ENCODE assay signal across 26 cellular contexts in the genomic region with DNA sequence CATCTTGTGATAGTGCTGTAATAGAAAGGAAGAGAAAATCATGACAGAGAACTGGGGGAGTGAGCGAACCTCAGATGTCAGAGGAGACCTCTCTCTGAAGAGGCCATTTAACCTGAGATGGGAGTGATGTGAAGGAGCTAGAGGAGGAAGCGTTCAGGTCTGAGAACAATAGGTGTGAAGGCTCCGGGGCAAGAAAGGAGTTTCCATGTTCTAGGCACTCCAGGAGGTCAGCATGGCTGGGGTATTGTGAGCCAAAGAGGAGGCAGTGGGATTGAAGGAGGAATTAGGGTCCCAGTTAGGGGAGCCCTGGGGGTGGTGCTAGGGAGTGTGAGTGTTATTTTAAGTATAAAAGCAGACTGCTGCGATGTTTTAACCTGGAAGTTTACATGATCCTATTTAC.
"Had no signal": no experiment of that assay in that cellular context is flagged by ENCODE, and none has a peak within 500 bp of the region (broad histone marks: within the 10 kb centered on the region; RNA-seq: fewer than 3 reads in every experiment).

No MANE protein-coding gene starts in this region.

- H3K4me3 ChIP-seq: lung, pancreas, SK-N-MC, testis, upper lobe of left lung had no signal

- H3K36me3 Mint-ChIP-seq: activated naive CD4-positive, alpha-beta T cell treated with anti-CD3 and anti-CD28 coated beads, Interleukin-2, amount 10 ng/mL, durations not matched to agents 7 days and 5 days had no signal

- ATAC-seq: activated T-cell treated with anti-CD3 and anti-CD28 coated beads, Interleukin-2, amount 50 U/mL, for 72 hours; naive thymus-derived CD8-positive, alpha-beta T cell; pancreas; T-helper 17 cell had no signal

- H3K27ac Mint-ChIP-seq: activated CD4-positive, alpha-beta memory T cell treated with anti-CD3 and anti-CD28 coated beads, Interleukin-2, amount 10 ng/mL, durations not matched to agents 7 days and 5 days; activated CD4-positive, alpha-beta T cell treated with anti-CD3 and anti-CD28 coated beads, Interleukin-2, amount 10 ng/mL, durations not matched to agents 24 days and 14 days; activated naive CD4-positive, alpha-beta T cell treated with anti-CD3 and anti-CD28 coated beads, Interleukin-2, amount 10 ng/mL, durations not matched to agents 7 days and 5 days; activated T-cell treated with anti-CD3 and anti-CD28 coated beads, Interleukin-2, amount 50 U/mL, for 72 hours; dendritic cell treated with granulocyte-macrophage colony-stimulating factor and Interleukin-4, amounts not matched to agents 40 ng/mL and 50 ng/mL, for 4 days; T-helper 17 cell had no signal

- H3K36me3 ChIP-seq: brain microvascular endothelial cell, neutrophil, pancreas, upper lobe of left lung had no signal

- FAIRE-seq: pancreas had no signal

- DNase-seq: activated CD4-positive, alpha-beta memory T cell treated with anti-CD3 and anti-CD28 coated beads, Interleukin-2, amount 10 ng/mL, durations not matched to agents 7 days and 5 days; activated CD4-positive, alpha-beta T cell treated with anti-CD3 and anti-CD28 coated beads, Interleukin-2, amount 10 ng/mL, durations not matched to agents 24 days and 14 days; activated effector memory CD4-positive, alpha-beta T cell treated with Interleukin-2 at 50 U/mL for 16 hours; activated naive CD4-positive, alpha-beta T cell treated with anti-CD3 and anti-CD28 coated beads, Interleukin-2, amount 10 ng/mL, durations not matched to agents 7 days and 5 days; activated T-cell treated with anti-CD3 and anti-CD28 coated beads, Interleukin-2, amount 50 U/mL, for 72 hours; anterior cingulate cortex; brain microvascular endothelial cell; caudate nucleus; effector CD4-positive, alpha-beta T cell; foreskin melanocyte; glutamatergic neuron; hypothalamus; islet precursor cell; naive thymus-derived CD8-positive, alpha-beta T cell; pancreas; stimulated activated CD4-positive, alpha-beta T cell treated with anti-CD3 and anti-CD28 coated beads, Interleukin-2, amount 100 ng/mL, for 48 hours; stimulated activated CD8-positive, alpha-beta memory T cell treated with anti-CD3 and anti-CD28 coated beads, Interleukin-4, amount 100 ng/mL, for 48 hours; stimulated activated naive CD4-positive, alpha-beta T cell; SW 1271; T-helper 17 cell; testis; upper lobe of left lung had no signal

- H3K27me3 Mint-ChIP-seq: activated CD4-positive, alpha-beta memory T cell treated with anti-CD3 and anti-CD28 coated beads, Interleukin-2, amount 10 ng/mL, durations not matched to agents 7 days and 5 days; activated CD4-positive, alpha-beta T cell treated with anti-CD3 and anti-CD28 coated beads, Interleukin-2, amount 10 ng/mL, durations not matched to agents 24 days and 14 days; activated naive CD4-positive, alpha-beta T cell treated with anti-CD3 and anti-CD28 coated beads, Interleukin-2, amount 10 ng/mL, durations not matched to agents 7 days and 5 days; dendritic cell treated with granulocyte-macrophage colony-stimulating factor and Interleukin-4, amounts not matched to agents 40 ng/mL and 50 ng/mL, for 4 days; naive thymus-derived CD8-positive, alpha-beta T cell; T-helper 17 cell had no signal

- H3K27ac ChIP-seq: brain microvascular endothelial cell, neutrophil, pancreas, SK-N-MC, upper lobe of left lung had no signal

- H3K27me3 ChIP-seq: brain microvascular endothelial cell, neutrophil, pancreas, testis, upper lobe of left lung had no signal

- H3K9me3 Mint-ChIP-seq: activated CD4-positive, alpha-beta memory T cell treated with anti-CD3 and anti-CD28 coated beads, Interleukin-2, amount 10 ng/mL, durations not matched to agents 7 days and 5 days; activated CD4-positive, alpha-beta T cell treated with anti-CD3 and anti-CD28 coated beads, Interleukin-2, amount 10 ng/mL, durations not matched to agents 24 days and 14 days; activated naive CD4-positive, alpha-beta T cell treated with anti-CD3 and anti-CD28 coated beads, Interleukin-2, amount 10 ng/mL, durations not matched to agents 7 days and 5 days; activated T-cell treated with anti-CD3 and anti-CD28 coated beads, Interleukin-2, amount 50 U/mL, for 72 hours; dendritic cell treated with granulocyte-macrophage colony-stimulating factor and Interleukin-4, amounts not matched to agents 40 ng/mL and 50 ng/mL, for 4 days; naive thymus-derived CD8-positive, alpha-beta T cell had no signal

- H3K4me1 ChIP-seq: pancreas, upper lobe of left lung had no signal

- H3K4me1 Mint-ChIP-seq: activated CD4-positive, alpha-beta memory T cell treated with anti-CD3 and anti-CD28 coated beads, Interleukin-2, amount 10 ng/mL, durations not matched to agents 7 days and 5 days; activated CD4-positive, alpha-beta T cell treated with anti-CD3 and anti-CD28 coated beads, Interleukin-2, amount 10 ng/mL, durations not matched to agents 24 days and 14 days had no signal

- H3K9me3 ChIP-seq: neutrophil, pancreas, testis, upper lobe of left lung had no signal

- H3K4me3 Mint-ChIP-seq: activated CD4-positive, alpha-beta memory T cell treated with anti-CD3 and anti-CD28 coated beads, Interleukin-2, amount 10 ng/mL, durations not matched to agents 7 days and 5 days; activated CD4-positive, alpha-beta T cell treated with anti-CD3 and anti-CD28 coated beads, Interleukin-2, amount 10 ng/mL, durations not matched to agents 24 days and 14 days; activated naive CD4-positive, alpha-beta T cell treated with anti-CD3 and anti-CD28 coated beads, Interleukin-2, amount 10 ng/mL, durations not matched to agents 7 days and 5 days; activated T-cell treated with anti-CD3 and anti-CD28 coated beads, Interleukin-2, amount 50 U/mL, for 72 hours; dendritic cell treated with granulocyte-macrophage colony-stimulating factor and Interleukin-4, amounts not matched to agents 40 ng/mL and 50 ng/mL, for 4 days; naive thymus-derived CD8-positive, alpha-beta T cell; T-helper 17 cell had no signal
